Comparison of ENCODE assay signal across 1 cellular context in the genomic region with DNA sequence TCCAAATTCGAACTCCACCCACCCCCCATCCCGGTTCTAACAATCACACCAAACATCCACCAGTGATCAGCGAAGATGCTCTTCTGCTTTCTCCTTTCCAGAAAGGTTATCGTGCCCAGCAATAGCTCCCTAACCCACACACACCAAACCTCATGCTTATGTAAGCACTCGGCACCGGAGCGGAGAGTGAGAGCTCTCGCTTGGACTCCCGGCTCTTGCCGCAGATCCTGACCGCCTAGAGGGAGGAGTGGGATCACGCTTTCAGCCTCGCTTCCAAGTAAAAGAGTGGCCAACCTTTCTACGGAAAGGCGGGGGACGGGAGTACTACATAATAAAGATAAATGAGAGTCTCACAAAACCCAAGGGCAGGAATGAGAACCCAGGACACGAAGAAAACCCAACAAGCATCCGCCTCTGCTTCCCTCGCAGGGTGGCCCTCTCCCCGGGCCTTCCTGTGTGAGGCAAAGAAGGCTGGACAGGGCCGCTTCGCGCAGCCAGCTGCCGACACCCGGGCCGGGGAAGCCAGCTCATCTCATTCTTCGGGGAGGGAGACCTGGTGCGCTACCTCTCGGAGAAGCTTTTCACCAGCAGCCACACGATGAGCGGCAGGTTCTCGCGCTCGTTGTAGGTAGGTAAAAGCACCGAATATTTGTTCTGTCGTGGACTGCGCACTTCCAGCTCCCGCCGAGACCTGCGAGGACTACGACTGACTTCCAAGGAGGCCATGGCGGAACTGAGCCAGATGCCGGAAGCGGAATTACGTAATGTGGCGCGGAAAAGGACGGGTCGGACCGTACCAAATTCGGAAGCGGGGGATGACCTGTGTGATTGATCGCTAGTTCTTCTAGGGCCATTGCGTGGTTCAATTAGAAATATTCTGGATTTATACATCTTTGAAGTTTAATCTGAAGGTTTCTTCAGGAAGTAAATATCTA.
A peak's percentile ranks its signal among the peaks of the same experiment; 100 is the strongest.
TF ChIP-seq lines count a peak whose summit lies in the region.

A gene (minus strand): TSS at position 735 of the 935 bp plus-strand sequence. CDS start 9 bp downstream, at position 726.

TF ChIP-seq in K562, 482 proteins besides CTCF, POLR2A, EP300 and RAD21 (continued from another document and continues in another):
- TF ChIP-seq, protein P1, sequence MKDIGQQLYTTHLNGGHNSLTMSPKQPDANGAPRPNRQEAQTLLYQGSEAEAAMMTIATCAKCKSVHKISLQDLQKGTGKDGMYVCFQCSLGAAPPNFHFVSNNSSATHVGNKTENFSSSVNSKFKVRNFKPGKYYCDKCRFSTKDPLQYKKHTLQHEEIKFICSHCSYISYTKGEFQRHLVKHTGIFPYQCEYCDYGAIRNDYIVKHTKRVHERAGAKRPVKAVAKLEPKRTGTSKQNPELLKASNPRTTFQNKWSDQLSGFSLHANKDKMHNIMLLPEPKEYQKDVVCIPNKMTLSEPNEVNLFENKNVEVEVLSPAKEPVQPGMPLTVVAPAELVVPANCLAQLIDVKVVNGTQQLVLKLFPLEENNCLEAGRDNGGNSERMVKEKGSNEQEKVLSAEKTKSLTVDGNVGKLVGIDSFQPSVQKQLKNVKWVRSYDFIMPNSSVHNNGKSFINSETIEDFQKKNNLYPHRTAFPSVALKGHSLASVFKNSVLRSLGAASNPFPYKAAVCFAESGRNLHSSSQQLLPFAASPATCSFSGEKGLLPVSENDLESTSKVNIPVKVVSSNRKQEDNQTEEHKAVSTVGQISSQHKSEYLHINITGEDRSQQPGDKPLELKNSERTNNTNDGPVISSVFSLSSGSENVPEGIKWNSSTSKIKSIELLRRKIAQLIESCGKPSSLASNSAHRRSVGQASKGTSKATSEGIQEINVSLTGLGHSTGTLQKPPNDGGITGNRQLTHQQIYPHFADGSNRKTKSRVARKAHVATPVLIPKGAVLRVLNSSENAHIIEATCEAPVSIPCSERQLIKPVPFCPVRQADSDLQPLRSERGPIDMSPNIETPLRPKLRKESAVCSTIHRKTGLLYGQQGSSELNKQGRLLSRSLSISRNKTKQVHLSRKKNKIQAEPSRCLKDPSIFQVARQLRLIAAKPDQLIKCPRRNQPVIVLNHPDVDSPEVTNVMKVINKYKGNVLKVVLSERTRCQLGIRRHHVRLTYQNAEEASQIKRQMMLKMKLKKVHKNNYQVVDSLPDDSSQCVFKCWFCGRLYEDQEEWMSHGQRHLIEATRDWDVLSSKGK (CRISPR knock-in tag; IDR thresholded peaks at IDR 0.05) = no peak
- TF ChIP-seq HMGN3 (IDR thresholded peaks at IDR 0.05; ENCODE audit: borderline replicate concordance, extremely low read depth, insufficient read length, low read depth, low read length) = no peak
- 0 out of 2 replicates have a peak, but pooled peaks have one; percentile 55 for TF ChIP-seq ZNF224 (CRISPR knock-in tag; IDR thresholded peaks at IDR 0.05)
- no peak for TF ChIP-seq HLTF (IDR thresholded peaks at IDR 0.05)
- no peak for TF ChIP-seq ZNF696 (CRISPR knock-in tag; conservative IDR thresholded peaks at IDR 0.05)
- TF ChIP-seq HDAC1 (IDR thresholded peaks at IDR 0.05) = peak in 1 of 2 experiments; percentile 43; a peak in 2 of 4 replicates
- no peak for TF ChIP-seq ZNF239 (CRISPR knock-in tag; IDR thresholded peaks at IDR 0.05)
- no peak for TF ChIP-seq RHOXF2B (CRISPR knock-in tag; conservative IDR thresholded peaks at IDR 0.05)
- peak; percentile 85 for TF ChIP-seq TGIF2 (CRISPR knock-in tag; IDR thresholded peaks at IDR 0.05)
- no peak for TF ChIP-seq ZNF766 (CRISPR knock-in tag; conservative IDR thresholded peaks at IDR 0.05)
- TF ChIP-seq, protein P2, sequence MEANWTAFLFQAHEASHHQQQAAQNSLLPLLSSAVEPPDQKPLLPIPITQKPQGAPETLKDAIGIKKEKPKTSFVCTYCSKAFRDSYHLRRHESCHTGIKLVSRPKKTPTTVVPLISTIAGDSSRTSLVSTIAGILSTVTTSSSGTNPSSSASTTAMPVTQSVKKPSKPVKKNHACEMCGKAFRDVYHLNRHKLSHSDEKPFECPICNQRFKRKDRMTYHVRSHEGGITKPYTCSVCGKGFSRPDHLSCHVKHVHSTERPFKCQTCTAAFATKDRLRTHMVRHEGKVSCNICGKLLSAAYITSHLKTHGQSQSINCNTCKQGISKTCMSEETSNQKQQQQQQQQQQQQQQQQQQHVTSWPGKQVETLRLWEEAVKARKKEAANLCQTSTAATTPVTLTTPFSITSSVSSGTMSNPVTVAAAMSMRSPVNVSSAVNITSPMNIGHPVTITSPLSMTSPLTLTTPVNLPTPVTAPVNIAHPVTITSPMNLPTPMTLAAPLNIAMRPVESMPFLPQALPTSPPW (CRISPR knock-in tag; IDR thresholded peaks at IDR 0.05) = peak; percentile 49
- no peak for TF ChIP-seq ZNF57 (CRISPR knock-in tag; IDR thresholded peaks at IDR 0.05)
- no peak for TF ChIP-seq MED1 (CRISPR knock-in tag; IDR thresholded peaks at IDR 0.05; ENCODE audit: borderline replicate concordance)
- TF ChIP-seq NONO (IDR thresholded peaks at IDR 0.05; ENCODE audit: low read depth in 2 of 2, low read length in 1 of 2) = peak in 1 of 2 experiments; percentile 99; a peak in 2 of 4 replicates
- TF ChIP-seq, protein P3, sequence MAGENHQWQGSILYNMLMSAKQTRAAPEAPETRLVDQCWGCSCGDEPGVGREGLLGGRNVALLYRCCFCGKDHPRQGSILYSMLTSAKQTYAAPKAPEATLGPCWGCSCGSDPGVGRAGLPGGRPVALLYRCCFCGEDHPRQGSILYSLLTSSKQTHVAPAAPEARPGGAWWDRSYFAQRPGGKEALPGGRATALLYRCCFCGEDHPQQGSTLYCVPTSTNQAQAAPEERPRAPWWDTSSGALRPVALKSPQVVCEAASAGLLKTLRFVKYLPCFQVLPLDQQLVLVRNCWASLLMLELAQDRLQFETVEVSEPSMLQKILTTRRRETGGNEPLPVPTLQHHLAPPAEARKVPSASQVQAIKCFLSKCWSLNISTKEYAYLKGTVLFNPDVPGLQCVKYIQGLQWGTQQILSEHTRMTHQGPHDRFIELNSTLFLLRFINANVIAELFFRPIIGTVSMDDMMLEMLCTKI (IDR thresholded peaks at IDR 0.05; ENCODE audit: partially characterized antibody) = no peak
- TF ChIP-seq ETV1 (tag; conservative IDR thresholded peaks at IDR 0.05; ENCODE audit: low read depth) = peak; percentile 72
- TF ChIP-seq HCFC1 (IDR thresholded peaks at IDR 0.05; ENCODE audit: low read depth, low read length) = no peak
- no peak for TF ChIP-seq ZNF212 (CRISPR knock-in tag; IDR thresholded peaks at IDR 0.05)
- no peak for TF ChIP-seq RBBP5 (IDR thresholded peaks at IDR 0.05; ENCODE audit: borderline replicate concordance, insufficient read depth, low read length, poor library complexity, severe bottlenecking)
- TF ChIP-seq, protein P4, sequence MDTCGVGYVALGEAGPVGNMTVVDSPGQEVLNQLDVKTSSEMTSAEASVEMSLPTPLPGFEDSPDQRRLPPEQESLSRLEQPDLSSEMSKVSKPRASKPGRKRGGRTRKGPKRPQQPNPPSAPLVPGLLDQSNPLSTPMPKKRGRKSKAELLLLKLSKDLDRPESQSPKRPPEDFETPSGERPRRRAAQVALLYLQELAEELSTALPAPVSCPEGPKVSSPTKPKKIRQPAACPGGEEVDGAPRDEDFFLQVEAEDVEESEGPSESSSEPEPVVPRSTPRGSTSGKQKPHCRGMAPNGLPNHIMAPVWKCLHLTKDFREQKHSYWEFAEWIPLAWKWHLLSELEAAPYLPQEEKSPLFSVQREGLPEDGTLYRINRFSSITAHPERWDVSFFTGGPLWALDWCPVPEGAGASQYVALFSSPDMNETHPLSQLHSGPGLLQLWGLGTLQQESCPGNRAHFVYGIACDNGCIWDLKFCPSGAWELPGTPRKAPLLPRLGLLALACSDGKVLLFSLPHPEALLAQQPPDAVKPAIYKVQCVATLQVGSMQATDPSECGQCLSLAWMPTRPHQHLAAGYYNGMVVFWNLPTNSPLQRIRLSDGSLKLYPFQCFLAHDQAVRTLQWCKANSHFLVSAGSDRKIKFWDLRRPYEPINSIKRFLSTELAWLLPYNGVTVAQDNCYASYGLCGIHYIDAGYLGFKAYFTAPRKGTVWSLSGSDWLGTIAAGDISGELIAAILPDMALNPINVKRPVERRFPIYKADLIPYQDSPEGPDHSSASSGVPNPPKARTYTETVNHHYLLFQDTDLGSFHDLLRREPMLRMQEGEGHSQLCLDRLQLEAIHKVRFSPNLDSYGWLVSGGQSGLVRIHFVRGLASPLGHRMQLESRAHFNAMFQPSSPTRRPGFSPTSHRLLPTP (IDR thresholded peaks at IDR 0.05; ENCODE audit: borderline replicate concordance, extremely low read depth, insufficient read length) = no peak
- no peak for TF ChIP-seq DNMT1 (IDR thresholded peaks at IDR 0.05)
- no peak for TF ChIP-seq BDP1 (IDR thresholded peaks at IDR 0.05; ENCODE audit: insufficient read depth, insufficient read length)
- TF ChIP-seq, protein P5, sequence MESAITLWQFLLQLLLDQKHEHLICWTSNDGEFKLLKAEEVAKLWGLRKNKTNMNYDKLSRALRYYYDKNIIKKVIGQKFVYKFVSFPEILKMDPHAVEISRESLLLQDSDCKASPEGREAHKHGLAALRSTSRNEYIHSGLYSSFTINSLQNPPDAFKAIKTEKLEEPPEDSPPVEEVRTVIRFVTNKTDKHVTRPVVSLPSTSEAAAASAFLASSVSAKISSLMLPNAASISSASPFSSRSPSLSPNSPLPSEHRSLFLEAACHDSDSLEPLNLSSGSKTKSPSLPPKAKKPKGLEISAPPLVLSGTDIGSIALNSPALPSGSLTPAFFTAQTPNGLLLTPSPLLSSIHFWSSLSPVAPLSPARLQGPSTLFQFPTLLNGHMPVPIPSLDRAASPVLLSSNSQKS (CRISPR knock-in tag; IDR thresholded peaks at IDR 0.05) = no peak
- TF ChIP-seq, protein P6, sequence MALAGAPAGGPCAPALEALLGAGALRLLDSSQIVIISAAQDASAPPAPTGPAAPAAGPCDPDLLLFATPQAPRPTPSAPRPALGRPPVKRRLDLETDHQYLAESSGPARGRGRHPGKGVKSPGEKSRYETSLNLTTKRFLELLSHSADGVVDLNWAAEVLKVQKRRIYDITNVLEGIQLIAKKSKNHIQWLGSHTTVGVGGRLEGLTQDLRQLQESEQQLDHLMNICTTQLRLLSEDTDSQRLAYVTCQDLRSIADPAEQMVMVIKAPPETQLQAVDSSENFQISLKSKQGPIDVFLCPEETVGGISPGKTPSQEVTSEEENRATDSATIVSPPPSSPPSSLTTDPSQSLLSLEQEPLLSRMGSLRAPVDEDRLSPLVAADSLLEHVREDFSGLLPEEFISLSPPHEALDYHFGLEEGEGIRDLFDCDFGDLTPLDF (CRISPR knock-in tag; IDR thresholded peaks at IDR 0.05) = peak; percentile 82
- TF ChIP-seq ZC3H11A (IDR thresholded peaks at IDR 0.05; ENCODE audit: low read depth, low read length) = no peak
- no peak for TF ChIP-seq SIX5 (IDR thresholded peaks at IDR 0.05; ENCODE audit: borderline replicate concordance in 1 of 2, insufficient read depth in 1 of 2, low read depth in 1 of 2, low read length in 2 of 2)
- peak; percentile 96 for TF ChIP-seq SIN3B (IDR thresholded peaks at IDR 0.05; ENCODE audit: low read depth)
- no peak for TF ChIP-seq NFIX (CRISPR knock-in tag; IDR thresholded peaks at IDR 0.05; ENCODE audit: low read depth)
- TF ChIP-seq ZNF217 (CRISPR knock-in tag; IDR thresholded peaks at IDR 0.05) = no peak
- TF ChIP-seq, protein P7, sequence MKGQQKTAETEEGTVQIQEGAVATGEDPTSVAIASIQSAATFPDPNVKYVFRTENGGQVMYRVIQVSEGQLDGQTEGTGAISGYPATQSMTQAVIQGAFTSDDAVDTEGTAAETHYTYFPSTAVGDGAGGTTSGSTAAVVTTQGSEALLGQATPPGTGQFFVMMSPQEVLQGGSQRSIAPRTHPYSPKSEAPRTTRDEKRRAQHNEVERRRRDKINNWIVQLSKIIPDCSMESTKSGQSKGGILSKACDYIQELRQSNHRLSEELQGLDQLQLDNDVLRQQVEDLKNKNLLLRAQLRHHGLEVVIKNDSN (CRISPR knock-in tag; IDR thresholded peaks at IDR 0.05) = 0 out of 2 replicates have a peak, but pooled peaks have one; percentile 12
- TF ChIP-seq, protein P8, sequence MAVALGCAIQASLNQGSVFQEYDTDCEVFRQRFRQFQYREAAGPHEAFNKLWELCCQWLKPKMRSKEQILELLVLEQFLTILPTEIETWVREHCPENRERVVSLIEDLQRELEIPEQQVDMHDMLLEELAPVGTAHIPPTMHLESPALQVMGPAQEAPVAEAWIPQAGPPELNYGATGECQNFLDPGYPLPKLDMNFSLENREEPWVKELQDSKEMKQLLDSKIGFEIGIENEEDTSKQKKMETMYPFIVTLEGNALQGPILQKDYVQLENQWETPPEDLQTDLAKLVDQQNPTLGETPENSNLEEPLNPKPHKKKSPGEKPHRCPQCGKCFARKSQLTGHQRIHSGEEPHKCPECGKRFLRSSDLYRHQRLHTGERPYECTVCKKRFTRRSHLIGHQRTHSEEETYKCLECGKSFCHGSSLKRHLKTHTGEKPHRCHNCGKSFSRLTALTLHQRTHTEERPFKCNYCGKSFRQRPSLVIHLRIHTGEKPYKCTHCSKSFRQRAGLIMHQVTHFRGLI (CRISPR knock-in tag; IDR thresholded peaks at IDR 0.05) = no peak
- TF ChIP-seq ZNF584 (CRISPR knock-in tag; IDR thresholded peaks at IDR 0.05; ENCODE audit: low read depth) = no peak
- TF ChIP-seq HSF4 (CRISPR knock-in tag; IDR thresholded peaks at IDR 0.05; ENCODE audit: borderline replicate concordance) = no peak
- TF ChIP-seq SUPT5H (IDR thresholded peaks at IDR 0.05) = peak; percentile 97
- TF ChIP-seq, protein P9, sequence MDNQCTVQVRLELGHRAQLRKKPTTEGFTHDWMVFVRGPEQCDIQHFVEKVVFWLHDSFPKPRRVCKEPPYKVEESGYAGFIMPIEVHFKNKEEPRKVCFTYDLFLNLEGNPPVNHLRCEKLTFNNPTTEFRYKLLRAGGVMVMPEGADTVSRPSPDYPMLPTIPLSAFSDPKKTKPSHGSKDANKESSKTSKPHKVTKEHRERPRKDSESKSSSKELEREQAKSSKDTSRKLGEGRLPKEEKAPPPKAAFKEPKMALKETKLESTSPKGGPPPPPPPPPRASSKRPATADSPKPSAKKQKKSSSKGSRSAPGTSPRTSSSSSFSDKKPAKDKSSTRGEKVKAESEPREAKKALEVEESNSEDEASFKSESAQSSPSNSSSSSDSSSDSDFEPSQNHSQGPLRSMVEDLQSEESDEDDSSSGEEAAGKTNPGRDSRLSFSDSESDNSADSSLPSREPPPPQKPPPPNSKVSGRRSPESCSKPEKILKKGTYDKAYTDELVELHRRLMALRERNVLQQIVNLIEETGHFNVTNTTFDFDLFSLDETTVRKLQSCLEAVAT (IDR thresholded peaks at IDR 0.05) = peak in 1 of 2 experiments; percentile 60; a peak in 1 of 4 replicates
- TF ChIP-seq SIN3A (IDR thresholded peaks at IDR 0.05; ENCODE audit: borderline replicate concordance in 2 of 2, control insufficient read depth in 1 of 2, low read depth in 2 of 2, low read length in 2 of 2) = peak; percentile 79 to 82; a peak in 3 of 4 replicates
- TF ChIP-seq TCF7L2 (IDR thresholded peaks at IDR 0.05; ENCODE audit: low read depth, low read length) = peak; percentile 94
- no peak for TF ChIP-seq ZNF76 (CRISPR knock-in tag; IDR thresholded peaks at IDR 0.05; ENCODE audit: borderline replicate concordance)
- TF ChIP-seq CXXC5 (CRISPR knock-in tag; IDR thresholded peaks at IDR 0.05) = peak; percentile 85
- TF ChIP-seq PHTF2 (CRISPR knock-in tag; IDR thresholded peaks at IDR 0.05) = no peak
